Comparison of ENCODE assay signal across 14 cellular contexts in the genomic region with DNA sequence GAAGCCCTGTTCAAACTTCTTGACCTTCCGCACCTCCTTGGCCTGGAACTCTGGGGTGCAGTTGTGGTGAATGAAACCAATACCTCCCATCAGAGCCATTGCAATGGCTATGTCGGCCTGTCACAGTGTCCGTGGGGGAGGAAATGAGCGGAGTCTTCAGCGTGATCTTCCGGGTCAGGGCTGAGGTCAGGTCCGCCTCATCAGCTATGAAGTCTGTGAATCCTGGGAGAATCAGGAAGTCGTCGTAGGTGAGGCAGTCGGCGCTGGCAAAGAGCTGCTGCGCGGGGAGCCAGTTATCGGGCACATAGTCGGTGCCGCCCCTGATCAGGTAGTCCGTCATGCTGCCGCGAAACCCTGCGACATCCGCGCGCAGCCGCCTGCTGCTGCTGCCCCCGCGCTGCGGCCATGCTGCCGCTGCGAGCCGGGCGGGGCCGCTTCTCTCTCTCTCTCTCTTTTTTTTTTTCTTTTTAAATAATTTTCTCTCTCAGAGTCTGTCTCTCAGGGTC.
A peak's percentile ranks its signal among the peaks of the same experiment; 100 is the strongest.
DNase-seq lines count a peak whose midpoint lies in the region; ATAC-seq and TF ChIP-seq lines count a peak whose summit lies in the region.
"Had no signal": no experiment of that assay in that cellular context is flagged by ENCODE, and none has a peak within 500 bp of the region (broad histone marks: within the 10 kb centered on the region; RNA-seq: fewer than 3 reads in every experiment).

No MANE protein-coding gene starts in this region.

- no peaks in the 10 kb centered on the region for H3K27me3 ChIP-seq in gastroesophageal sphincter
- no peaks in the 10 kb centered on the region for H3K27me3 ChIP-seq in skeletal muscle satellite cell (ENCODE audit: control insufficient read depth, insufficient read depth, low read length)

- peak; percentile 49 for DNase-seq in activated CD4-positive, alpha-beta T cell treated with anti-CD3 and anti-CD28 coated beads, Interleukin-2, amount 10 ng/mL, durations not matched to agents 24 days and 14 days
- no peak for DNase-seq in activated CD4-positive, alpha-beta T cell treated with anti-CD3 and anti-CD28 coated beads, Interleukin-2, amount 50 U/mL, for 48 hours
- no peak for DNase-seq in activated naive CD8-positive, alpha-beta T cell treated with anti-CD3 and anti-CD28 coated beads, Interleukin-2, amount 10 ng/mL, durations not matched to agents 7 days and 5 days
- DNase-seq in germinal center (ENCODE audit: low spot score) (no peak), NCI-H1694 treated with DMSO at 0.1 percent for 48 hours (lab: John Stamatoyannopoulos, UW) (no peak)
- DNase-seq: activated CD4-positive, alpha-beta T cell treated with anti-CD3 and anti-CD28 coated beads, Interleukin-2, amount 50 U/mL, for 1 hour; DND-41; MV-4-11; NCI-H748 treated with DMSO at 0.1 percent for 48 hours; nucleus accumbens; stimulated activated naive CD8-positive, alpha-beta T cell treated with anti-CD3 and anti-CD28 coated beads, Interleukin-15, Interleukin-2, amounts not matched to agents 100 U/mL and 50 U/mL, for 24 hours had no signal

- H3K4me3 Mint-ChIP-seq in activated CD4-positive, alpha-beta T cell treated with anti-CD3 and anti-CD28 coated beads, Interleukin-2, amount 10 ng/mL, durations not matched to agents 24 days and 14 days, result peak overlapping the region; percentile 9
- peak overlapping the region; percentile 67 for H3K4me3 Mint-ChIP-seq in activated naive CD8-positive, alpha-beta T cell treated with anti-CD3 and anti-CD28 coated beads, Interleukin-2, amount 10 ng/mL, durations not matched to agents 7 days and 5 days

- no peaks in the 10 kb centered on the region for H3K4me1 Mint-ChIP-seq in activated CD4-positive, alpha-beta T cell treated with anti-CD3 and anti-CD28 coated beads, Interleukin-2, amount 10 ng/mL, durations not matched to agents 24 days and 14 days
- H3K4me1 Mint-ChIP-seq in activated naive CD8-positive, alpha-beta T cell treated with anti-CD3 and anti-CD28 coated beads, Interleukin-2, amount 10 ng/mL, durations not matched to agents 7 days and 5 days, result no peaks in the 10 kb centered on the region

- no peak for TF ChIP-seq POLR2A in gastroesophageal sphincter (IDR thresholded peaks at IDR 0.05)

- H3K9me3 ChIP-seq in gastroesophageal sphincter (peaks cover 0 to 5% (median 0%) of the 10 kb centered on the region in 3 donors), skeletal muscle satellite cell (replicated peaks; ENCODE audit: low read length) (no peaks in the 10 kb centered on the region)

- WGBS in gastroesophageal sphincter (ENCODE audit: low coverage in 1 of 2), 2 donors, result 41 to 83% methylated on average over 6 to 21 of the region's 32 CpGs

- H3K4me1 ChIP-seq in gastroesophageal sphincter (no peaks in the 10 kb centered on the region), skeletal muscle satellite cell (ENCODE audit: control insufficient read depth, insufficient read depth, low read length) (peaks cover 4% of the 10 kb centered on the region)

- TF ChIP-seq CTCF in gastroesophageal sphincter (IDR thresholded peaks at IDR 0.05), result no peak

- H3K9ac ChIP-seq in skeletal muscle satellite cell (ENCODE audit: low read depth, low read length), result peak overlapping the region; percentile 68

- H3K9me3 Mint-ChIP-seq in activated CD4-positive, alpha-beta T cell treated with anti-CD3 and anti-CD28 coated beads, Interleukin-2, amount 10 ng/mL, durations not matched to agents 24 days and 14 days, result no peaks in the 10 kb centered on the region
- no peaks in the 10 kb centered on the region for H3K9me3 Mint-ChIP-seq in activated naive CD8-positive, alpha-beta T cell treated with anti-CD3 and anti-CD28 coated beads, Interleukin-2, amount 10 ng/mL, durations not matched to agents 7 days and 5 days

- H3K4me3 ChIP-seq in gastroesophageal sphincter (peak overlapping the region; percentile 2 to 11), skeletal muscle satellite cell (ENCODE audit: low read length) (peak overlapping the region; percentile 53)

- POLR2A ChIA-PET in activated naive CD8-positive, alpha-beta T cell treated with anti-CD3 and anti-CD28 coated beads, Interleukin-2, amount 10 ng/mL, durations not matched to agents 7 days and 5 days (lab: Charles Lee), result no interaction called here

- TF ChIP-seq EP300 in gastroesophageal sphincter (IDR thresholded peaks at IDR 0.05), result no peak

- peak overlapping the region; percentile 62 for H3K4me2 ChIP-seq in skeletal muscle satellite cell (ENCODE audit: low read length)

- ATAC-seq in activated naive CD8-positive, alpha-beta T cell treated with anti-CD3 and anti-CD28 coated beads, Interleukin-2, amount 10 ng/mL, durations not matched to agents 7 days and 5 days (ENCODE audit: low read depth), result no peak
- no peak for ATAC-seq in gastroesophageal sphincter
- no peak for ATAC-seq in HG02884 (IDR thresholded peaks at IDR 0.05; ENCODE audit: unreplicated experiment)
- ATAC-seq: stimulated activated naive CD8-positive, alpha-beta T cell treated with anti-CD3 and anti-CD28 coated beads, Interleukin-15, Interleukin-2, amounts not matched to agents 100 U/mL and 50 U/mL, for 24 hours had no signal

- intact Hi-C loops in activated CD4-positive, alpha-beta T cell treated with anti-CD3 and anti-CD28 coated beads, Interleukin-2, amount 10 ng/mL, durations not matched to agents 24 days and 14 days (cut with micrococcal nuclease), result no loop called here

- H3K36me3 ChIP-seq in gastroesophageal sphincter (no peaks in the 10 kb centered on the region), skeletal muscle satellite cell (ENCODE audit: insufficient read depth, low read length) (no peaks in the 10 kb centered on the region)

- H3K27ac Mint-ChIP-seq in activated CD4-positive, alpha-beta T cell treated with anti-CD3 and anti-CD28 coated beads, Interleukin-2, amount 10 ng/mL, durations not matched to agents 24 days and 14 days, result no peak overlapping the region
- no peak overlapping the region for H3K27ac Mint-ChIP-seq in activated naive CD8-positive, alpha-beta T cell treated with anti-CD3 and anti-CD28 coated beads, Interleukin-2, amount 10 ng/mL, durations not matched to agents 7 days and 5 days

- H3K27ac ChIP-seq in gastroesophageal sphincter, result no peak overlapping the region

- no peaks in the 10 kb centered on the region for H3K36me3 Mint-ChIP-seq in activated CD4-positive, alpha-beta T cell treated with anti-CD3 and anti-CD28 coated beads, Interleukin-2, amount 10 ng/mL, durations not matched to agents 24 days and 14 days (ENCODE audit: low read depth)
- no peaks in the 10 kb centered on the region for H3K36me3 Mint-ChIP-seq in activated naive CD8-positive, alpha-beta T cell treated with anti-CD3 and anti-CD28 coated beads, Interleukin-2, amount 10 ng/mL, durations not matched to agents 7 days and 5 days

- no peaks in the 10 kb centered on the region for H3K27me3 Mint-ChIP-seq in activated CD4-positive, alpha-beta T cell treated with anti-CD3 and anti-CD28 coated beads, Interleukin-2, amount 10 ng/mL, durations not matched to agents 24 days and 14 days
- no peaks in the 10 kb centered on the region for H3K27me3 Mint-ChIP-seq in activated naive CD8-positive, alpha-beta T cell treated with anti-CD3 and anti-CD28 coated beads, Interleukin-2, amount 10 ng/mL, durations not matched to agents 7 days and 5 days
